In genomic region chr4:25258980-25259578, GRCh38 we compare ENCODE assay signal across 17 cellular contexts. TPM values are rescaled to one million over a fixed set of nuclear protein-coding genes. Genes with fewer than 3 reads are reported as not detected.
A peak's percentile ranks its signal among the peaks of the same experiment; 100 is the strongest.
DNase-seq lines count a peak whose midpoint lies in the region; ATAC-seq, FAIRE-seq and TF ChIP-seq lines count a peak whose summit lies in the region.
"Had no signal": no experiment of that assay in that cellular context is flagged by ENCODE, and none has a peak within 500 bp of the region (broad histone marks: within the 10 kb centered on the region; RNA-seq: fewer than 3 reads in every experiment).

No MANE protein-coding gene starts in this region.

- no peaks in the 10 kb centered on the region for H4K20me1 ChIP-seq in IMR-90 (ENCODE audit: insufficient read depth, low read length)
- H4K20me1 ChIP-seq in HepG2 (ENCODE audit: insufficient read depth, low read length): no peaks in the 10 kb centered on the region

- H4K8ac ChIP-seq in IMR-90 (ENCODE audit: low read depth in 2 of 2, low read length in 2 of 2): no peak overlapping the region

- TF ChIP-seq RAD21 in IMR-90 (IDR thresholded peaks at IDR 0.05; ENCODE audit: low read length) (no peak), HepG2 (CRISPR knock-in tag; IDR thresholded peaks at IDR 0.05) (no peak)

- dilution Hi-C loops in IMR-90 (cut with HindIII; ENCODE audit: low sequenced_read_pairs, unreplicated experiment): no loop called here

- POLR2A ChIA-PET in IMR-90 (lab: Charles Lee; ENCODE audit: unreplicated experiment): interaction anchor here (0.6 kb wide), 2 partner anchors 99 to 1187 kb away, joined by 3 to 5 read pairs; partner anchors contain the start of gene SEPSECS
- POLR2A ChIA-PET in HepG2 (lab: Yijun Ruan, JAX): no interaction called here

- no peak for TF ChIP-seq EP300 in HepG2 (IDR thresholded peaks at IDR 0.05; ENCODE audit: low read depth in 2 of 2, low read length in 2 of 2)
- TF ChIP-seq EP300 in HepG2 (CRISPR knock-in tag; IDR thresholded peaks at IDR 0.05; ENCODE audit: borderline replicate concordance): no peak
- no peak for TF ChIP-seq EP300 in ovary (IDR thresholded peaks at IDR 0.05)

- no peak for TF ChIP-seq POLR2A in IMR-90 (IDR thresholded peaks at IDR 0.05; ENCODE audit: low read depth, low read length)
- no peak for TF ChIP-seq POLR2A in HepG2 (IDR thresholded peaks at IDR 0.05; ENCODE audit: insufficient read depth in 1 of 2, low read depth in 2 of 2, low read length in 2 of 2)
- no peak for TF ChIP-seq POLR2A in ovary (IDR thresholded peaks at IDR 0.05)

- H3K14ac ChIP-seq in IMR-90 (replicated peaks; ENCODE audit: low read depth, low read length): no peak overlapping the region

- WGBS in IMR-90 (ENCODE audit: extremely low coverage in 2 of 2, insufficient read length in 1 of 2), 2 experiments: no CpG with 5 or more reads among the region's 2 CpGs
- WGBS in HepG2 (ENCODE audit: low lambda C conversion rate): 99% methylated on average over 2 of the region's 2 CpGs
- 94 to 98% (median 95%) methylated on average over 2 of the region's 2 CpGs for WGBS in ovary, 3 donors

- H2AK9ac ChIP-seq in IMR-90 (replicated peaks; ENCODE audit: low read depth, low read length, poor library complexity): no peak overlapping the region

- in situ Hi-C loops in IMR-90 (cut with MboI; ENCODE audit: low sequenced_read_pairs): no loop called here
- in situ Hi-C loops in HepG2 (cut with HindIII; ENCODE audit: extremely low pct_ligation_motif_present, low pct_unique_long_range_greater_than_20kb): no loop called here

- H3K4me3 ChIP-seq in IMR-90 (ENCODE audit: insufficient read depth, low read depth, low read length) (no peak overlapping the region), bronchial epithelial cell (ENCODE audit: low read depth, low read length) (no peak overlapping the region), HepG2 (replicated peaks in 1 of 3; ENCODE audit: insufficient read depth in 1 of 3, low read depth in 2 of 3, low read length in 3 of 3) (no peak overlapping the region), ovary (no peak overlapping the region)
- H3K4me3 ChIP-seq: SJSA1, smooth muscle cell had no signal

- ATAC-seq in IMR-90 (ENCODE audit: low read depth) (peak; percentile 59), HepG2 (no peak), HG03025 (IDR thresholded peaks at IDR 0.05; ENCODE audit: low FRiP score, unreplicated experiment) (no peak)
- no peak for ATAC-seq in activated CD4-positive, CD25-positive, alpha-beta regulatory T cell treated with anti-CD3 and anti-CD28 coated beads, Interleukin-2, amount 50 U/mL, for 24 hours
- ATAC-seq: stimulated activated naive CD8-positive, alpha-beta T cell treated with anti-CD3 and anti-CD28 coated beads, Interleukin-15, Interleukin-2, amounts not matched to agents 100 U/mL and 50 U/mL, for 24 hours had no signal

- no peaks in the 10 kb centered on the region for H3K9me1 ChIP-seq in IMR-90 (ENCODE audit: insufficient read depth, low read length)

- no peak overlapping the region for H3K4ac ChIP-seq in IMR-90 (ENCODE audit: low read depth, low read length)

- intact Hi-C loops in IMR-90 (cut with micrococcal nuclease) (no loop called here), HepG2 (cut with micrococcal nuclease; ENCODE audit: unreplicated experiment) (no loop called here), ovary (cut with DNase I) (no loop called here)

- no peaks in the 10 kb centered on the region for H3K4me1 ChIP-seq in IMR-90 (ENCODE audit: control insufficient read depth, insufficient read depth, low read length)
- H3K4me1 ChIP-seq in HepG2 (ENCODE audit: insufficient read depth, low read length): no peaks in the 10 kb centered on the region
- no peaks in the 10 kb centered on the region for H3K4me1 ChIP-seq in ovary (ENCODE audit: insufficient read depth)
- H3K4me1 ChIP-seq: SJSA1 had no signal

- TF ChIP-seq CTCF in IMR-90 (conservative IDR thresholded peaks at IDR 0.05; ENCODE audit: low read depth, low read length): no peak
- TF ChIP-seq CTCF in bronchial epithelial cell (IDR thresholded peaks at IDR 0.05; ENCODE audit: insufficient read depth, low read length, severe bottlenecking): no peak
- TF ChIP-seq CTCF in HepG2 (CRISPR knock-in tag; IDR thresholded peaks at IDR 0.05): no peak
- no peak for TF ChIP-seq CTCF in ovary (IDR thresholded peaks at IDR 0.05)

- H3K36me3 ChIP-seq in IMR-90 (ENCODE audit: control insufficient read depth, insufficient read depth, low read length) (no peaks in the 10 kb centered on the region), bronchial epithelial cell (ENCODE audit: control insufficient read depth, insufficient read depth, low read length) (no peaks in the 10 kb centered on the region), HepG2 (replicated peaks in 1 of 2; ENCODE audit: control insufficient read depth in 1 of 2, insufficient read depth in 2 of 2, low read length in 2 of 2) (peaks cover 4 to 47% of the 10 kb centered on the region in 2 experiments), ovary (no peaks in the 10 kb centered on the region)
- H3K36me3 ChIP-seq: SJSA1 had no signal

- BruUV-seq in IMR-90 (replicated peaks; lab: Mats Ljungman, UMichigan): no TSS peak
- no TSS peak for BruUV-seq in HepG2 (replicated peaks; lab: Mats Ljungman, UMichigan)

- CTCF ChIA-PET in IMR-90 (lab: Yijun Ruan, JAX): no interaction called here
- CTCF ChIA-PET in HepG2 (lab: Yijun Ruan, JAX; ENCODE audit: low intra/inter-chr PET ratio, low total read pairs): no interaction called here

- H3K27ac ChIP-seq in IMR-90 (ENCODE audit: insufficient read depth, low read length): no peak overlapping the region
- no peak overlapping the region for H3K27ac ChIP-seq in HepG2 (ENCODE audit: extremely low read length, insufficient read depth, low read length)
- H3K27ac ChIP-seq in ovary: no peak overlapping the region
- H3K27ac ChIP-seq: epithelial cell of prostate, SJSA1 had no signal

- H2BK15ac ChIP-seq in IMR-90 (ENCODE audit: low read depth, low read length): no peak overlapping the region

- no peak overlapping the region for H2BK5ac ChIP-seq in IMR-90 (ENCODE audit: low read depth, low read length, poor library complexity, severe bottlenecking)

- no peak overlapping the region for H3K23ac ChIP-seq in IMR-90 (ENCODE audit: low read depth, low read length)

- H3K9ac ChIP-seq in IMR-90 (ENCODE audit: low read depth, low read length) (no peak overlapping the region), HepG2 (ENCODE audit: insufficient read depth, low read depth, low read length) (no peak overlapping the region)

- no peaks in the 10 kb centered on the region; a peak in 2 of 4 replicates for H3K79me1 ChIP-seq in IMR-90 (ENCODE audit: low read depth in 1 of 2, low read length in 2 of 2)

- H2BK120ac ChIP-seq in IMR-90 (ENCODE audit: low read depth, low read length): no peak overlapping the region

- no peaks in the 10 kb centered on the region for H3K79me2 ChIP-seq in HepG2 (ENCODE audit: insufficient read depth, low read length)

- H2BK20ac ChIP-seq in IMR-90 (ENCODE audit: low read depth, low read length): no peak overlapping the region

- H3K18ac ChIP-seq in IMR-90 (ENCODE audit: low read depth, low read length): no peak overlapping the region

- H2AFZ ChIP-seq in IMR-90 (replicated peaks; ENCODE audit: low read length, poor library complexity): no peak overlapping the region
- no peak overlapping the region for H2AFZ ChIP-seq in HepG2 (ENCODE audit: low read length)

- H3K4me2 ChIP-seq in IMR-90 (ENCODE audit: low read depth, low read length) (no peak overlapping the region), HepG2 (ENCODE audit: low read depth, low read length) (no peak overlapping the region)
- H3K4me2 ChIP-seq: smooth muscle cell had no signal

- H2AK5ac ChIP-seq in IMR-90 (ENCODE audit: low read depth, low read length): no peak overlapping the region

- H3K56ac ChIP-seq in IMR-90 (ENCODE audit: extremely low read depth, insufficient read depth, low read length): no peak overlapping the region

- FAIRE-seq in bronchial epithelial cell (lab: Jason Lieb, UNC) (no peak), HepG2 (lab: Jason Lieb, UNC) (no peak)

- H3K9me3 ChIP-seq in IMR-90 (ENCODE audit: control insufficient read depth, insufficient read depth, low read length) (no peaks in the 10 kb centered on the region), HepG2 (ENCODE audit: low read length) (no peaks in the 10 kb centered on the region), ovary (no peaks in the 10 kb centered on the region)
- H3K9me3 ChIP-seq: SJSA1 had no signal

- DNase-seq in AG08395 (ENCODE audit: low spot score) (peak; percentile 49), IMR-90 (peak; percentile 61), bronchial epithelial cell (ENCODE audit: low read depth) (peak; percentile 71), HepG2 (ENCODE audit: low spot score) (no peak), ovary (no peak), T-helper 2 cell (no peak)
- DNase-seq: activated CD4-positive, alpha-beta T cell treated with anti-CD3 and anti-CD28 coated beads, Interleukin-2, amount 50 U/mL, for 4 hours; GDM1; Karpas-422; NCI-H1436 treated with DMSO at 0.1 percent for 48 hours; NCI-H345; stimulated activated naive CD8-positive, alpha-beta T cell treated with anti-CD3 and anti-CD28 coated beads, Interleukin-15, Interleukin-2, amounts not matched to agents 100 U/mL and 50 U/mL, for 24 hours had no signal

- H4K91ac ChIP-seq in IMR-90 (ENCODE audit: insufficient read depth, low read depth, low read length): no peak overlapping the region

- H3K27me3 ChIP-seq in IMR-90 (ENCODE audit: control insufficient read depth, insufficient read depth, low read length) (no peaks in the 10 kb centered on the region), bronchial epithelial cell (ENCODE audit: control insufficient read depth, insufficient read depth, low read length) (no peaks in the 10 kb centered on the region), HepG2 (ENCODE audit: control insufficient read depth in 1 of 2, insufficient read depth in 2 of 2, low read length in 2 of 2) (no peaks in the 10 kb centered on the region), ovary (no peaks in the 10 kb centered on the region)
- H3K27me3 ChIP-seq: SJSA1 had no signal

- no peak overlapping the region for H4K5ac ChIP-seq in IMR-90 (ENCODE audit: low read depth, low read length)

RNA-seq across cellular contexts. Expression of gene PI4K2B, which starts 25.2 kb away (rescaled TPM):
- total RNA-seq in IMR-90 (2012; rRNA removed): 6.5 and 25.3 TPM in 2 replicates
- 6.5 and 7.6 TPM in 2 replicates for polyA plus RNA-seq in IMR-90 (2012; rRNA removed)
- polyA plus RNA-seq in IMR-90 (2012; cell fraction: cytosol; rRNA removed): 1.5 and 1.9 TPM in 2 replicates
- polyA plus RNA-seq in IMR-90 (2012; cell fraction: nucleus; rRNA removed; ENCODE audit: low replicate concordance): 1.1 and 2.6 TPM in 2 replicates
- 14.5 and 15.7 TPM in 2 replicates for total RNA-seq in bronchial epithelial cell
- 25.8 and 40.8 TPM in 2 replicates for total RNA-seq in HepG2 (2016; rRNA removed; fragmentation: Illumina TruSeq; extraction: Trizol)
- total RNA-seq in HepG2 (2016; cell fraction: cytosol; rRNA removed; fragmentation: Illumina TruSeq; extraction: Trizol; ENCODE audit: low read depth): 3.7 and 4.1 TPM in 2 replicates
- 24.9 and 40.9 TPM in 2 replicates for total RNA-seq in HepG2 (2016; cell fraction: insoluble cytoplasmic fraction; rRNA removed; fragmentation: Illumina TruSeq; extraction: Trizol)
- total RNA-seq in HepG2 (2016; cell fraction: membrane; rRNA removed; fragmentation: Illumina TruSeq; extraction: Trizol): 17.4 and 21.4 TPM in 2 replicates
- 17.9 and 19.5 TPM in 2 replicates for total RNA-seq in HepG2 (2016; cell fraction: nucleus; rRNA removed; fragmentation: Illumina TruSeq; extraction: Trizol)
- polyA plus RNA-seq in HepG2 (2011; rRNA removed): 5.4 and 6.9 TPM in 2 replicates
- polyA plus RNA-seq in HepG2 (2011; cell fraction: cytosol; rRNA removed): 2.4 and 3.7 TPM in 2 replicates
- 2.4 TPM in 2 replicates for polyA plus RNA-seq in HepG2 (2011; cell fraction: nucleus; rRNA removed)
- polyA plus RNA-seq in HepG2 (2012): 8.6 and 12.2 TPM in 2 replicates
- 2.3 and 2.7 TPM in 2 replicates for polyA plus RNA-seq in HepG2 (2016; cell fraction: cytosol; fragmentation: Illumina TruSeq; extraction: Trizol; ENCODE audit: low read depth)
- 43.6 and 50.6 TPM in 2 replicates for polyA plus RNA-seq in HepG2 (2016; cell fraction: insoluble cytoplasmic fraction; fragmentation: Illumina TruSeq; extraction: Trizol; ENCODE audit: low read depth)
- polyA plus RNA-seq in HepG2 (2016; cell fraction: membrane; fragmentation: Illumina TruSeq; extraction: Trizol; ENCODE audit: low read depth): 11.4 and 12.6 TPM in 2 replicates
- polyA plus RNA-seq in HepG2 (2016; cell fraction: nucleus; fragmentation: Illumina TruSeq; extraction: Trizol; ENCODE audit: insufficient read depth, low read depth): 20.1 and 21.9 TPM in 2 replicates
- 2.6 and 3.4 TPM in 2 replicates for polyA minus RNA-seq in HepG2 (2011; rRNA and poly(A)+ RNA removed; ENCODE audit: low replicate concordance)
- polyA minus RNA-seq in HepG2 (2011; cell fraction: cytosol; rRNA and poly(A)+ RNA removed): 3.4 and 6.0 TPM in 2 replicates
- 8.8 and 9.7 TPM in 2 replicates for polyA minus RNA-seq in HepG2 (2011; cell fraction: nucleus; rRNA and poly(A)+ RNA removed)
- total RNA-seq in ovary: 10 to 100 TPM in 1 of 7 donors, 1 to 10 TPM in 6; 7.3 to 10.1 (median 9.2) TPM
- 1 to 10 TPM; 4.7 to 4.9 TPM for polyA plus RNA-seq in ovary

RNA-seq across cellular contexts. Expression of gene ZCCHC4, which starts 53.5 kb away (rescaled TPM):
- total RNA-seq in IMR-90 (2012; rRNA removed) (8.1 and 11.7 TPM in 2 replicates), bronchial epithelial cell (8.1 and 12.4 TPM in 2 replicates), HepG2 (2016; rRNA removed; fragmentation: Illumina TruSeq; extraction: Trizol) (15.0 and 16.9 TPM in 2 replicates), ovary (10 to 100 TPM in 4 of 7 donors, 1 to 10 TPM in 3; 8.7 to 17.0 (median 10.5) TPM)
- polyA plus RNA-seq in IMR-90 (2012; rRNA removed) (6.2 and 7.9 TPM in 2 replicates), HepG2 (2011; rRNA removed) (10.4 and 13.2 TPM in 2 replicates), ovary (1 to 10 TPM; 5.7 to 8.3 TPM)
- polyA plus RNA-seq in IMR-90 (2012; cell fraction: cytosol; rRNA removed): 1.2 and 1.4 TPM in 2 replicates
- 5.7 and 30.6 TPM in 2 replicates for polyA plus RNA-seq in IMR-90 (2012; cell fraction: nucleus; rRNA removed; ENCODE audit: low replicate concordance)
- total RNA-seq in HepG2 (2016; cell fraction: cytosol; rRNA removed; fragmentation: Illumina TruSeq; extraction: Trizol; ENCODE audit: low read depth): 12.1 and 12.6 TPM in 2 replicates
- 14.8 and 16.4 TPM in 2 replicates for total RNA-seq in HepG2 (2016; cell fraction: insoluble cytoplasmic fraction; rRNA removed; fragmentation: Illumina TruSeq; extraction: Trizol)
- 6.9 and 9.6 TPM in 2 replicates for total RNA-seq in HepG2 (2016; cell fraction: membrane; rRNA removed; fragmentation: Illumina TruSeq; extraction: Trizol)
- total RNA-seq in HepG2 (2016; cell fraction: nucleus; rRNA removed; fragmentation: Illumina TruSeq; extraction: Trizol): 17.4 and 19.8 TPM in 2 replicates
- polyA plus RNA-seq in HepG2 (2011; cell fraction: cytosol; rRNA removed): 6.0 and 7.9 TPM in 2 replicates
- polyA plus RNA-seq in HepG2 (2011; cell fraction: nucleus; rRNA removed): 7.9 and 11.6 TPM in 2 replicates
- polyA plus RNA-seq in HepG2 (2012): 6.0 and 7.5 TPM in 2 replicates
- 0.93 and 1.2 TPM in 2 replicates for polyA plus RNA-seq in HepG2 (2016; cell fraction: cytosol; fragmentation: Illumina TruSeq; extraction: Trizol; ENCODE audit: low read depth)
- 13.4 and 14.0 TPM in 2 replicates for polyA plus RNA-seq in HepG2 (2016; cell fraction: insoluble cytoplasmic fraction; fragmentation: Illumina TruSeq; extraction: Trizol; ENCODE audit: low read depth)
- polyA plus RNA-seq in HepG2 (2016; cell fraction: membrane; fragmentation: Illumina TruSeq; extraction: Trizol; ENCODE audit: low read depth): 2.5 and 2.6 TPM in 2 replicates
- 18.4 and 20.1 TPM in 2 replicates for polyA plus RNA-seq in HepG2 (2016; cell fraction: nucleus; fragmentation: Illumina TruSeq; extraction: Trizol; ENCODE audit: insufficient read depth, low read depth)
- 8.2 and 9.8 TPM in 2 replicates for polyA minus RNA-seq in HepG2 (2011; rRNA and poly(A)+ RNA removed; ENCODE audit: low replicate concordance)
- 6.8 and 9.1 TPM in 2 replicates for polyA minus RNA-seq in HepG2 (2011; cell fraction: cytosol; rRNA and poly(A)+ RNA removed)
- 54.5 and 56.7 TPM in 2 replicates for polyA minus RNA-seq in HepG2 (2011; cell fraction: nucleus; rRNA and poly(A)+ RNA removed)

Comparison
In these comparisons a context has a peak if more than half of its experiments do, and no peak if none do; other contexts are left out.
1. DNase-seq: peak in AG08395 (single experiment), IMR-90 (single experiment) and bronchial epithelial cell (single experiment); none in HepG2 (single experiment), ovary (0 of 5) and T-helper 2 cell (0 of 5).